Comparison of ENCODE assay signal across 8 cellular contexts in the genomic region with DNA sequence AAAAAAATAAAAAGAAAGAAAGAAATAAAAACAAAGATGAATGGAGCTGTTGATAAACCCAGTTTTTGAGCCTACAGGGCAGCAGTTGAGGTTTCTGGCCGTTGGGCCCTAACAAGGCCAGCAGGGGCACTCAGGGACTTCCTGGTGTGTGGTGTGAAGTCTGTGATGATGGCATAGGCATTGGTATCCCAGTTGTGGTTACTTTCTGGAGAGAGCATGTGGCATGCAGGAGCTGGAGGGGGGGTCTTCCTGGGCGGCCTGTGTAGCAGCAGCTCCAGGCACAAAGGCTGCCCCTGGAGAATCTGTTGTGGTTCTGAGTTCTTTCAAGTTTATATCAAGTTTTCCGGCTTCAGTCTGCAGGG. TPM values are rescaled to one million over a fixed set of nuclear protein-coding genes. Genes with fewer than 3 reads are reported as not detected.
DNase-seq lines count a peak whose midpoint lies in the region; ATAC-seq, FAIRE-seq and TF ChIP-seq lines count a peak whose summit lies in the region.

No MANE protein-coding gene starts in this region.

- no peak for FAIRE-seq in HepG2 (lab: Jason Lieb, UNC)

- CTCF ChIA-PET in HepG2 (lab: Yijun Ruan, JAX; ENCODE audit: low intra/inter-chr PET ratio, low total read pairs), result no interaction called here

- TF ChIP-seq CTCF in CD14-positive monocyte (IDR thresholded peaks at IDR 0.05) (peak; percentile 13), HepG2 (CRISPR knock-in tag; IDR thresholded peaks at IDR 0.05) (peak; percentile 23; the same call in 1 of the 2 replicates)

- H4K20me1 ChIP-seq in HepG2 (ENCODE audit: insufficient read depth, low read length), result no peaks in the 10 kb centered on the region

- H3K27ac Mint-ChIP-seq in CD14-positive monocyte, result peak overlapping the region in 5 of 7 donors; percentile 32 to 90 (median 84)

- no peaks in the 10 kb centered on the region; a peak in 1 of 5 replicates for H3K27me3 ChIP-seq in HepG2 (ENCODE audit: control insufficient read depth in 1 of 2, insufficient read depth in 2 of 2, low read length in 2 of 2)

- H3K27me3 Mint-ChIP-seq in CD14-positive monocyte (ENCODE audit: low read depth in 3 of 3), result peaks cover 0 to 3% (median 0%) of the 10 kb centered on the region in 3 donors

- peak overlapping the region; percentile 96; the same call in 1 of the 2 replicates for H3K9ac ChIP-seq in HepG2 (ENCODE audit: insufficient read depth, low read depth, low read length)

- ATAC-seq in HepG2 (no peak), HG02588 (IDR thresholded peaks at IDR 0.05; ENCODE audit: unreplicated experiment) (no peak), HG03442 (IDR thresholded peaks at IDR 0.05; ENCODE audit: unreplicated experiment) (no peak)

- 0 out of 4 replicates have a peak, but pooled peaks of 1 of the 2 experiments have one; percentile 16 for TF ChIP-seq POLR2A in HepG2 (IDR thresholded peaks at IDR 0.05; ENCODE audit: insufficient read depth in 1 of 2, low read depth in 2 of 2, low read length in 2 of 2)

- TF ChIP-seq RAD21 in HepG2 (CRISPR knock-in tag; IDR thresholded peaks at IDR 0.05), result no peak

- H3K4me1 ChIP-seq in HepG2 (ENCODE audit: insufficient read depth, low read length), result peaks cover 75% of the 10 kb centered on the region

- H3K79me2 ChIP-seq in HepG2 (ENCODE audit: insufficient read depth, low read length), result peaks cover 52% of the 10 kb centered on the region

- intact Hi-C loops in CD14-positive monocyte (cut with micrococcal nuclease) (no loop called here), HepG2 (cut with micrococcal nuclease; ENCODE audit: unreplicated experiment) (no loop called here)

- H3K4me3 ChIP-seq in HepG2 (replicated peaks in 1 of 3; ENCODE audit: insufficient read depth in 1 of 3, low read depth in 2 of 3, low read length in 3 of 3), result peak overlapping the region in 1 of 3 experiments; percentile 92; a peak in 2 of 6 replicates

- POLR2A ChIA-PET in HepG2 (lab: Yijun Ruan, JAX), result interaction anchor here (1.7 to 3.5 kb wide), 5 partner anchors 9 to 652 kb away, joined by 4 to 56 read pairs (median 15); a partner anchor contains a TSS

- DNase-seq in CD14-positive monocyte (ENCODE audit: low spot score), result no peak
- DNase-seq in HT-29 (ENCODE audit: low spot score), result peak; percentile 45
- peak; percentile 61 for DNase-seq in HepG2 (ENCODE audit: low spot score)
- no peak for DNase-seq in NCI-H187 treated with DMSO at 0.1 percent for 48 hours (lab: John Stamatoyannopoulos, UW)
- no peak for DNase-seq in NCI-H69 (lab: John Stamatoyannopoulos, UW)

- peaks cover 6 to 14% of the 10 kb centered on the region in 2 donors for H3K36me3 Mint-ChIP-seq in CD14-positive monocyte

- no peaks in the 10 kb centered on the region; a peak in 1 of 5 replicates for H3K36me3 ChIP-seq in HepG2 (replicated peaks in 1 of 2; ENCODE audit: control insufficient read depth in 1 of 2, insufficient read depth in 2 of 2, low read length in 2 of 2)

- H3K27ac ChIP-seq in angular gyrus (ENCODE audit: low read depth, low read length), result peak overlapping the region; percentile 1
- H3K27ac ChIP-seq in HepG2 (ENCODE audit: extremely low read length, insufficient read depth, low read length), result peak overlapping the region; percentile 93

- no peak overlapping the region for H2AFZ ChIP-seq in HepG2 (ENCODE audit: low read length)

- in situ Hi-C loops in HepG2 (cut with HindIII; ENCODE audit: extremely low pct_ligation_motif_present, low pct_unique_long_range_greater_than_20kb), result no loop called here

- no peaks in the 10 kb centered on the region for H3K9me3 ChIP-seq in HepG2 (ENCODE audit: low read length)

- peaks cover 62% of the 10 kb centered on the region for H3K4me1 Mint-ChIP-seq in CD14-positive monocyte

- H3K9me3 Mint-ChIP-seq in CD14-positive monocyte, result no peaks in the 10 kb centered on the region

- peak overlapping the region in 1 of 2 donors; percentile 69 for H3K4me3 Mint-ChIP-seq in CD14-positive monocyte

- no peak for TF ChIP-seq EP300 in HepG2 (IDR thresholded peaks at IDR 0.05; ENCODE audit: low read depth in 2 of 2, low read length in 2 of 2)
- no peak for TF ChIP-seq EP300 in HepG2 (CRISPR knock-in tag; IDR thresholded peaks at IDR 0.05; ENCODE audit: borderline replicate concordance)

- peak overlapping the region; percentile 99 for H3K4me2 ChIP-seq in HepG2 (ENCODE audit: low read depth, low read length)

- no TSS peak for BruUV-seq in HepG2 (replicated peaks; lab: Mats Ljungman, UMichigan)

- WGBS in HepG2 (ENCODE audit: low lambda C conversion rate), result 61% methylated on average over 3 of the region's 3 CpGs

TF ChIP-seq in HepG2, 621 proteins besides CTCF, POLR2A, EP300 and RAD21 (continues in another document):
- TF ChIP-seq, protein P1, sequence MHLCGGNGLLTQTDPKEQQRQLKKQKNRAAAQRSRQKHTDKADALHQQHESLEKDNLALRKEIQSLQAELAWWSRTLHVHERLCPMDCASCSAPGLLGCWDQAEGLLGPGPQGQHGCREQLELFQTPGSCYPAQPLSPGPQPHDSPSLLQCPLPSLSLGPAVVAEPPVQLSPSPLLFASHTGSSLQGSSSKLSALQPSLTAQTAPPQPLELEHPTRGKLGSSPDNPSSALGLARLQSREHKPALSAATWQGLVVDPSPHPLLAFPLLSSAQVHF (CRISPR knock-in tag; IDR thresholded peaks at IDR 0.05), result no peak

RNA-seq across cellular contexts. Expression of a gene that starts 2.0 kb away (rescaled TPM):
- polyA plus RNA-seq in CD14-positive monocyte (10 to 100 TPM; 24.9 to 30.8 TPM), HepG2 (2011; rRNA removed) (17.5 and 23.4 TPM in 2 replicates)
- total RNA-seq in HT-29 (2014; rRNA removed; shearing (Covaris generic)), result 88.4 and 95.8 TPM in 2 replicates
- total RNA-seq in HepG2 (2016; rRNA removed; fragmentation: Illumina TruSeq; extraction: Trizol), result 16.4 and 18.6 TPM in 2 replicates
- total RNA-seq in HepG2 (2016; cell fraction: cytosol; rRNA removed; fragmentation: Illumina TruSeq; extraction: Trizol; ENCODE audit: low read depth), result 4.6 and 5.3 TPM in 2 replicates
- 16.6 and 20.5 TPM in 2 replicates for total RNA-seq in HepG2 (2016; cell fraction: insoluble cytoplasmic fraction; rRNA removed; fragmentation: Illumina TruSeq; extraction: Trizol)
- total RNA-seq in HepG2 (2016; cell fraction: membrane; rRNA removed; fragmentation: Illumina TruSeq; extraction: Trizol), result 7.4 and 8.1 TPM in 2 replicates
- total RNA-seq in HepG2 (2016; cell fraction: nucleus; rRNA removed; fragmentation: Illumina TruSeq; extraction: Trizol), result 17.3 and 19.7 TPM in 2 replicates
- polyA plus RNA-seq in HepG2 (2011; cell fraction: cytosol; rRNA removed), result 11.8 and 19.6 TPM in 2 replicates
- polyA plus RNA-seq in HepG2 (2011; cell fraction: nucleus; rRNA removed), result 74.7 and 94.3 TPM in 2 replicates
- 11.2 and 13.2 TPM in 2 replicates for polyA plus RNA-seq in HepG2 (2012)
- polyA plus RNA-seq in HepG2 (2016; cell fraction: cytosol; fragmentation: Illumina TruSeq; extraction: Trizol; ENCODE audit: low read depth), result 3.6 and 4.0 TPM in 2 replicates
- polyA plus RNA-seq in HepG2 (2016; cell fraction: insoluble cytoplasmic fraction; fragmentation: Illumina TruSeq; extraction: Trizol; ENCODE audit: low read depth), result 17.8 and 20.1 TPM in 2 replicates
- 5.9 and 6.5 TPM in 2 replicates for polyA plus RNA-seq in HepG2 (2016; cell fraction: membrane; fragmentation: Illumina TruSeq; extraction: Trizol; ENCODE audit: low read depth)
- polyA plus RNA-seq in HepG2 (2016; cell fraction: nucleus; fragmentation: Illumina TruSeq; extraction: Trizol; ENCODE audit: insufficient read depth, low read depth), result 34.4 and 34.7 TPM in 2 replicates
- polyA minus RNA-seq in HepG2 (2011; rRNA and poly(A)+ RNA removed; ENCODE audit: low replicate concordance), result 28.2 and 29.9 TPM in 2 replicates
- polyA minus RNA-seq in HepG2 (2011; cell fraction: cytosol; rRNA and poly(A)+ RNA removed), result 10.6 and 12.9 TPM in 2 replicates
- polyA minus RNA-seq in HepG2 (2011; cell fraction: nucleus; rRNA and poly(A)+ RNA removed), result 24.5 and 27.3 TPM in 2 replicates

RNA-seq across cellular contexts. Expression of a gene that starts 2.1 kb away (rescaled TPM):
- polyA plus RNA-seq in CD14-positive monocyte (100 to 1,000 TPM; 329 to 400 TPM), HepG2 (2011; rRNA removed) (156 and 194 TPM in 2 replicates)
- total RNA-seq in HT-29 (2014; rRNA removed; shearing (Covaris generic)), result 665 and 669 TPM in 2 replicates
- 144 and 162 TPM in 2 replicates for total RNA-seq in HepG2 (2016; rRNA removed; fragmentation: Illumina TruSeq; extraction: Trizol)
- 44.0 and 61.5 TPM in 2 replicates for total RNA-seq in HepG2 (2016; cell fraction: cytosol; rRNA removed; fragmentation: Illumina TruSeq; extraction: Trizol; ENCODE audit: low read depth)
- 127 and 167 TPM in 2 replicates for total RNA-seq in HepG2 (2016; cell fraction: insoluble cytoplasmic fraction; rRNA removed; fragmentation: Illumina TruSeq; extraction: Trizol)
- 60.4 and 90.3 TPM in 2 replicates for total RNA-seq in HepG2 (2016; cell fraction: membrane; rRNA removed; fragmentation: Illumina TruSeq; extraction: Trizol)
- total RNA-seq in HepG2 (2016; cell fraction: nucleus; rRNA removed; fragmentation: Illumina TruSeq; extraction: Trizol), result 92.2 and 95.4 TPM in 2 replicates
- polyA plus RNA-seq in HepG2 (2011; cell fraction: cytosol; rRNA removed), result 185 and 260 TPM in 2 replicates
- 192 TPM in 2 replicates for polyA plus RNA-seq in HepG2 (2011; cell fraction: nucleus; rRNA removed)
- 90.6 and 123 TPM in 2 replicates for polyA plus RNA-seq in HepG2 (2012)
- 59.9 and 87.6 TPM in 2 replicates for polyA plus RNA-seq in HepG2 (2016; cell fraction: cytosol; fragmentation: Illumina TruSeq; extraction: Trizol; ENCODE audit: low read depth)
- 139 and 159 TPM in 2 replicates for polyA plus RNA-seq in HepG2 (2016; cell fraction: insoluble cytoplasmic fraction; fragmentation: Illumina TruSeq; extraction: Trizol; ENCODE audit: low read depth)
- 62.3 and 85.6 TPM in 2 replicates for polyA plus RNA-seq in HepG2 (2016; cell fraction: membrane; fragmentation: Illumina TruSeq; extraction: Trizol; ENCODE audit: low read depth)
- polyA plus RNA-seq in HepG2 (2016; cell fraction: nucleus; fragmentation: Illumina TruSeq; extraction: Trizol; ENCODE audit: insufficient read depth, low read depth), result 155 and 158 TPM in 2 replicates
- 32.2 and 191 TPM in 2 replicates for polyA minus RNA-seq in HepG2 (2011; rRNA and poly(A)+ RNA removed; ENCODE audit: low replicate concordance)
- 76.6 and 84.9 TPM in 2 replicates for polyA minus RNA-seq in HepG2 (2011; cell fraction: cytosol; rRNA and poly(A)+ RNA removed)
- polyA minus RNA-seq in HepG2 (2011; cell fraction: nucleus; rRNA and poly(A)+ RNA removed), result 33.6 and 36.1 TPM in 2 replicates

Comparison
In these comparisons a context has a peak if more than half of its experiments do, and no peak if none do; other contexts are left out.
1. DNase-seq: peak in HT-29 (single experiment) and HepG2 (single experiment); none in CD14-positive monocyte (single experiment), NCI-H187 treated with DMSO at 0.1 percent for 48 hours (single experiment) and NCI-H69 (single experiment).